Comparison of ENCODE assay signal across 1 cellular context in genomic region chr7:143367972-143368371, GRCh38.
TF ChIP-seq lines count a peak whose summit lies in the region.

No MANE protein-coding gene starts in this region.

TF ChIP-seq in SK-N-SH treated with all-trans-retinoic acid at 6 μM for 48 hours, 23 proteins besides CTCF, POLR2A, EP300 and RAD21 (continued from another document):
- TF ChIP-seq CSRNP3 (CRISPR knock-in tag; IDR thresholded peaks at IDR 0.05), result no peak
- TF ChIP-seq ZNF565 (CRISPR knock-in tag; conservative IDR thresholded peaks at IDR 0.05; ENCODE audit: low read depth), result no peak
- no peak for TF ChIP-seq BACH2 (CRISPR knock-in tag; IDR thresholded peaks at IDR 0.05; ENCODE audit: borderline replicate concordance)
- TF ChIP-seq ESRRG (CRISPR knock-in tag; IDR thresholded peaks at IDR 0.05), result no peak
- no peak for TF ChIP-seq SNAI2 (CRISPR knock-in tag; IDR thresholded peaks at IDR 0.05)
- TF ChIP-seq ISL1 (CRISPR knock-in tag; IDR thresholded peaks at IDR 0.05), result no peak
- no peak for TF ChIP-seq ZFP3 (CRISPR knock-in tag; IDR thresholded peaks at IDR 0.05)
- no peak for TF ChIP-seq POU6F1 (CRISPR knock-in tag; IDR thresholded peaks at IDR 0.05; ENCODE audit: borderline replicate concordance, low read depth)
- TF ChIP-seq GLIS3 (CRISPR knock-in tag; IDR thresholded peaks at IDR 0.05), result no peak
